In the genomic region with DNA sequence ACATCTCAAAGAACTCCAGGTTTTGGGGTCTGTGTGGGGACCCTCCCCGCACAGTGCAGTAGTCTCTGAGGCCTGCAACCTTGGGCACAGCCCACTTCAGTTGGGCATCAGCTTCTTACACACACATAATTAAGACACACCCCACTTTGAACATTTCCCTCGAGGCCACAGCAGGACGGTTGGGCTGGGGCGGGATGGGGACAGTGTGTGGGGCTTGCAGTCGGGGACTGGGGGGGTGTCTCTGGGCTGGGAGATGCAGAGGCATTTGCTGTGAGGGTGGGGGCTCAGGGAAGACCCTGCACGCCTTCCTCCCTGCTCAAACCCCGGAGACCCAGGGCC, we compare ENCODE assay signal across 2 cellular contexts.
TF ChIP-seq lines count a peak whose summit lies in the region.

No MANE protein-coding gene starts in this region.

TF ChIP-seq in A549, 52 proteins besides CTCF, POLR2A, EP300 and RAD21:
- no peak for TF ChIP-seq SREBF2 (IDR thresholded peaks at IDR 0.05)
- no peak for TF ChIP-seq KDM1A (IDR thresholded peaks at IDR 0.05; ENCODE audit: low read depth)
- TF ChIP-seq, protein P1, sequence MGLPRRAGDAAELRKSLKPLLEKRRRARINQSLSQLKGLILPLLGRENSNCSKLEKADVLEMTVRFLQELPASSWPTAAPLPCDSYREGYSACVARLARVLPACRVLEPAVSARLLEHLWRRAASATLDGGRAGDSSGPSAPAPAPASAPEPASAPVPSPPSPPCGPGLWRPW (IDR thresholded peaks at IDR 0.05) = no peak
- TF ChIP-seq, protein P2, sequence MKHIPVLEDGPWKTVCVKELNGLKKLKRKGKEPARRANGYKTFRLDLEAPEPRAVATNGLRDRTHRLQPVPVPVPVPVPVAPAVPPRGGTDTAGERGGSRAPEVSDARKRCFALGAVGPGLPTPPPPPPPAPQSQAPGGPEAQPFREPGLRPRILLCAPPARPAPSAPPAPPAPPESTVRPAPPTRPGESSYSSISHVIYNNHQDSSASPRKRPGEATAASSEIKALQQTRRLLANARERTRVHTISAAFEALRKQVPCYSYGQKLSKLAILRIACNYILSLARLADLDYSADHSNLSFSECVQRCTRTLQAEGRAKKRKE (CRISPR knock-in tag; IDR thresholded peaks at IDR 0.05; ENCODE audit: low read depth) = no peak
- TF ChIP-seq CBX8 (IDR thresholded peaks at IDR 0.05) = no peak
- no peak for TF ChIP-seq BHLHE40 (IDR thresholded peaks at IDR 0.05; ENCODE audit: low read depth, low read length)
- no peak for TF ChIP-seq RNF2 (IDR thresholded peaks at IDR 0.05; ENCODE audit: borderline replicate concordance, low read depth)
- TF ChIP-seq CHD2 (IDR thresholded peaks at IDR 0.05; ENCODE audit: low read length, partially characterized antibody) = no peak
- no peak for TF ChIP-seq PBX3 (IDR thresholded peaks at IDR 0.05)
TF ChIP-seq in A549: peak in this region for 0.

TF ChIP-seq in GM12878, 131 proteins besides CTCF, POLR2A, EP300 and RAD21:
- TF ChIP-seq TCF12 (IDR thresholded peaks at IDR 0.05; ENCODE audit: low read depth, low read length) (no peak), ZBTB4 (CRISPR knock-in tag; IDR thresholded peaks at IDR 0.05) (no peak), ZNF24 (IDR thresholded peaks at IDR 0.05) (no peak), BHLHE40 (IDR thresholded peaks at IDR 0.05; ENCODE audit: borderline replicate concordance in 1 of 2, low read depth in 2 of 2, low read length in 1 of 2) (no peak), CHD1 (IDR thresholded peaks at IDR 0.05; ENCODE audit: low read depth, low read length) (no peak), SIX5 (IDR thresholded peaks at IDR 0.05; ENCODE audit: low read depth, low read length, severe bottlenecking) (no peak), HDGF (IDR thresholded peaks at IDR 0.05) (no peak), STAT1 (conservative IDR thresholded peaks at IDR 0.05) (no peak), HDAC2 (IDR thresholded peaks at IDR 0.05) (no peak), MTA3 (IDR thresholded peaks at IDR 0.05; ENCODE audit: borderline replicate concordance, low read length) (no peak), E4F1 (IDR thresholded peaks at IDR 0.05; ENCODE audit: borderline replicate concordance, partially characterized antibody) (no peak), SREBF2 (IDR thresholded peaks at IDR 0.05; ENCODE audit: low read length) (no peak), USF1 (IDR thresholded peaks at IDR 0.05; ENCODE audit: borderline replicate concordance, extremely low read length, insufficient read depth, low read depth, low read length) (no peak)
TF ChIP-seq in GM12878: peak in this region for 0.
